Comparison of ENCODE assay signal across 11 cellular contexts in the genomic region with DNA sequence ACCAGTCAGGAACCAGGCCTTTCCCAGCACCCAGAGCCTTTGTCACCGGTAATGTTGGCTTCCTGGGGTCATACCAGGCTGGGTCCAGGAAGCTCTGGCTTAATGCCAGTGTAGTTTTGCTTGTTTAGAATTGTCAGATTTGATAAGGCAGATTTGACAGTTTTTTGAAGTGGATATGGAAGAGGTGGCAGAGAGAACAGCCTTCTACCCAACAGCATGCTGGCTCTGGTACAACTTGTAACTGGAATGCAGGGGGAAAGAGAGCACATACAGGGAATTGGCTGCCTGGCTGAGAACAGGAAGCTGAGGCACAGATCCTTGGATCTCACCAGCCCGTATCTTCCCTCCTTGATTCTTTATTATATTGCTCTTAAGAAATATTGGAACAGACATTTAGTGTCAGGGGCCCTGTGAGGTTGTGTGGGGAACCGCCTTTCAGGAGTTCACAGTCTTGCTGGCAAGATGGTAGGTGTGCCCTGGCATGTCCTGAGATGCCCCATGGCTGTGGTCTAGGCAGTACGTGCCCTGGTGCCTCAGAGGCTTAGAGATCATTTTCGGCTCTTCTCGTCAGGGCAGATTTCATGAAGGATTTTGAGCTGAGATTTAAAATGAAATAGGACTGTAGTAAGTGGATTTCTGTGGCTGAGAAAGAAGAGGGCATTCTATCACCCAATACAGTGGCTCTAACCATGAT.
A peak's percentile ranks its signal among the peaks of the same experiment; 100 is the strongest.
DNase-seq lines count a peak whose midpoint lies in the region; ATAC-seq lines count a peak whose summit lies in the region.
"Had no signal": no experiment of that assay in that cellular context is flagged by ENCODE, and none has a peak within 500 bp of the region (broad histone marks: within the 10 kb centered on the region; RNA-seq: fewer than 3 reads in every experiment).

No MANE protein-coding gene starts in this region.

- H3K36me3 ChIP-seq in adipocyte (ENCODE audit: control insufficient read depth, insufficient read depth, low read length, severe bottlenecking) (no peaks in the 10 kb centered on the region), rectal smooth muscle tissue (ENCODE audit: control insufficient read depth, insufficient read depth, low read length) (no peaks in the 10 kb centered on the region)

- H3K9ac ChIP-seq in adipocyte (ENCODE audit: low read length) = peak overlapping the region; percentile 55
- no peak overlapping the region for H3K9ac ChIP-seq in rectal smooth muscle tissue (ENCODE audit: low read length)

- intact Hi-C loops in Right ventricle myocardium superior (cut with DNase I) = loop anchor here (5.0 to 10.0 kb wide), 5 partner anchors 71 to 289 kb away; no protein-coding TSS in a partner anchor

- H3K4me3 ChIP-seq in adipocyte (ENCODE audit: low read length) = no peak overlapping the region
- no peak overlapping the region for H3K4me3 ChIP-seq in rectal smooth muscle tissue (ENCODE audit: low read length)

- H3K4me1 ChIP-seq in adipocyte (ENCODE audit: control insufficient read depth, insufficient read depth, low read length) = peaks cover 47% of the 10 kb centered on the region
- peaks cover 42% of the 10 kb centered on the region for H3K4me1 ChIP-seq in rectal smooth muscle tissue (ENCODE audit: control insufficient read depth, insufficient read depth, low read length)

- H3K9me3 ChIP-seq in adipocyte (ENCODE audit: control insufficient read depth, low read length) = no peaks in the 10 kb centered on the region

- in situ Hi-C loops in G401 (cut with HindIII; ENCODE audit: low sequenced_read_pairs) = no loop called here

- DNase-seq in G401 (ENCODE audit: low spot score) (peak; percentile 69), adipocyte (ENCODE audit: low read depth) (peak; percentile 43), Right ventricle myocardium superior (no peak), T-helper 9 cell (no peak), NCI-H82 (lab: John Stamatoyannopoulos, UW) (no peak), hippocampal formation (lab: John Stamatoyannopoulos, UW) (no peak), LoVo (ENCODE audit: low spot score) (no peak)
- DNase-seq: CD4-positive, alpha-beta T cell; effector memory CD4-positive, alpha-beta T cell; SHP77 had no signal

- ATAC-seq in Right ventricle myocardium superior (ENCODE audit: poor library complexity) = peak; percentile 49

- no peaks in the 10 kb centered on the region for H3K27me3 ChIP-seq in adipocyte (replicated peaks; ENCODE audit: control insufficient read depth, insufficient read depth, low read length)
- H3K27me3 ChIP-seq in rectal smooth muscle tissue (ENCODE audit: control insufficient read depth, insufficient read depth, low read length) = no peaks in the 10 kb centered on the region

- peak overlapping the region; percentile 46 for H3K27ac ChIP-seq in rectal smooth muscle tissue (ENCODE audit: low read depth, low read length)

Comparison
In these comparisons a context has a peak if more than half of its experiments do, and no peak if none do; other contexts are left out.
1. DNase-seq: peak in G401 (single experiment) and adipocyte (single experiment); none in Right ventricle myocardium superior (single experiment), T-helper 9 cell (single experiment), NCI-H82 (single experiment), hippocampal formation (0 of 2) and LoVo (single experiment).